Comparison of ENCODE assay signal across 1 cellular context in genomic region chr16:67246081-67246944, GRCh38.
TF ChIP-seq lines count a peak whose summit lies in the region.

No MANE protein-coding gene starts in this region.

TF ChIP-seq in K562, 482 proteins besides CTCF, POLR2A, EP300 and RAD21 (continued from another document and continues in another):
- TF ChIP-seq CHD7 (IDR thresholded peaks at IDR 0.05; ENCODE audit: low read depth, low read length) (no peak), FOXP4 (CRISPR knock-in tag; IDR thresholded peaks at IDR 0.05; ENCODE audit: borderline replicate concordance) (0 out of 2 replicates have a peak, but pooled peaks have one; percentile 26), IFI16 (CRISPR knock-in tag; IDR thresholded peaks at IDR 0.05) (no peak), STAT6 (CRISPR knock-in tag; IDR thresholded peaks at IDR 0.05) (no peak), TEAD1 (CRISPR knock-in tag; IDR thresholded peaks at IDR 0.05) (peak in 1 of 2 experiments; percentile 98; a peak in 2 of 4 replicates), HNRNPL (IDR thresholded peaks at IDR 0.05; ENCODE audit: low read depth, low read length) (no peak), ZKSCAN1 (IDR thresholded peaks at IDR 0.05; ENCODE audit: low read depth, low read length) (0 out of 2 replicates have a peak, but pooled peaks have one; percentile 11), ZEB2 (IDR thresholded peaks at IDR 0.05) (peak; percentile 70; the same call in 1 of the 2 replicates), NR4A1 (CRISPR knock-in tag; IDR thresholded peaks at IDR 0.05) (no peak), NR4A1 (tag; IDR thresholded peaks at IDR 0.05) (peak; percentile 76), HOXB6 (CRISPR knock-in tag; IDR thresholded peaks at IDR 0.05; ENCODE audit: borderline replicate concordance) (no peak), RNF2 (IDR thresholded peaks at IDR 0.05) (peak; percentile 66), TFAM (CRISPR knock-in tag; conservative IDR thresholded peaks at IDR 0.05) (no peak), XRCC3 (IDR thresholded peaks at IDR 0.05) (no peak), RFX5 (IDR thresholded peaks at IDR 0.05; ENCODE audit: low read depth, low read length) (no peak), GABPA (tag; conservative IDR thresholded peaks at IDR 0.05; ENCODE audit: low read depth) (peak; percentile 82), E2F4 (CRISPR knock-in tag; IDR thresholded peaks at IDR 0.05; ENCODE audit: low read depth) (no peak), ZBTB9 (CRISPR knock-in tag; IDR thresholded peaks at IDR 0.05) (peak; percentile 79), ZBTB33 (CRISPR knock-in tag; IDR thresholded peaks at IDR 0.05) (0 out of 2 replicates have a peak, but pooled peaks have one; percentile 14), FOXP1 (CRISPR knock-in tag; IDR thresholded peaks at IDR 0.05) (0 out of 2 replicates have a peak, but pooled peaks have one; percentile 71), ZNF668 (CRISPR knock-in tag; IDR thresholded peaks at IDR 0.05) (no peak), BRD9 (IDR thresholded peaks at IDR 0.05; ENCODE audit: low read depth, partially characterized antibody) (peak; percentile 49)
